In genomic region chr4:56321246-56321645, GRCh38 we compare ENCODE assay signal across 24 cellular contexts.
"Had no signal": no experiment of that assay in that cellular context is flagged by ENCODE, and none has a peak within 500 bp of the region (broad histone marks: within the 10 kb centered on the region; RNA-seq: fewer than 3 reads in every experiment).

No MANE protein-coding gene starts in this region.

- ATAC-seq: activated naive CD4-positive, alpha-beta T cell treated with anti-CD3 and anti-CD28 coated beads, Interleukin-2, amount 50 U/mL, for 72 hours; esophagus mucosa; heart left ventricle; natural killer cell; T-cell had no signal

- H3K9me3 ChIP-seq: ascending aorta, heart left ventricle, left ventricle myocardium inferior, neutrophil, ovary, prostate gland, right atrium auricular region, thoracic aorta, upper lobe of left lung had no signal

- H3K36me3 ChIP-seq: ascending aorta, heart left ventricle, left ventricle myocardium inferior, neutrophil, ovary, prostate gland, right atrium auricular region, thoracic aorta, upper lobe of left lung had no signal

- H3K9me3 Mint-ChIP-seq: activated naive CD4-positive, alpha-beta T cell treated with anti-CD3 and anti-CD28 coated beads, Interleukin-2, amount 50 U/mL, for 72 hours; dendritic cell treated with granulocyte-macrophage colony-stimulating factor and Interleukin-4, amounts not matched to agents 40 ng/mL and 50 ng/mL, for 4 days; natural killer cell; T-cell; T-helper 2 cell treated with Interferon-gamma antibody and Interleukin-4, amounts not matched to agents 5 μg/mL and 100 μg/mL, for 36 hours had no signal

- H3K36me3 Mint-ChIP-seq: activated naive CD4-positive, alpha-beta T cell treated with anti-CD3 and anti-CD28 coated beads, Interleukin-2, amount 50 U/mL, for 72 hours; natural killer cell; T-cell had no signal

- H3K4me1 ChIP-seq: ascending aorta, heart left ventricle, left ventricle myocardium inferior, prostate gland, right atrium auricular region, upper lobe of left lung had no signal

- H3K27me3 Mint-ChIP-seq: dendritic cell treated with granulocyte-macrophage colony-stimulating factor and Interleukin-4, amounts not matched to agents 40 ng/mL and 50 ng/mL, for 4 days; T-cell had no signal

- H3K27me3 ChIP-seq: ascending aorta, heart left ventricle, neutrophil, ovary, right atrium auricular region, upper lobe of left lung had no signal

- H3K4me3 ChIP-seq: ascending aorta, heart left ventricle, left ventricle myocardium inferior, ovary, prostate gland, right atrium auricular region, thoracic aorta, upper lobe of left lung had no signal

- H3K4me1 Mint-ChIP-seq: natural killer cell, T-cell had no signal

- FAIRE-seq: bronchial epithelial cell, kidney had no signal

- H3K4me3 Mint-ChIP-seq: dendritic cell treated with granulocyte-macrophage colony-stimulating factor and Interleukin-4, amounts not matched to agents 40 ng/mL and 50 ng/mL, for 4 days; natural killer cell; T-cell; T-helper 2 cell treated with Interferon-gamma antibody and Interleukin-4, amounts not matched to agents 5 μg/mL and 100 μg/mL, for 36 hours had no signal

- DNase-seq: activated T-cell treated with anti-CD3 and anti-CD28 coated beads, Interleukin-2, amount 50 U/mL, for 1 hour; cerebellar nuclear complex; effector CD8-positive, alpha-beta T cell; heart left ventricle; kidney; left ventricle myocardium inferior; midbrain; natural killer cell; ovary; stimulated activated CD4-positive, alpha-beta T cell treated with anti-CD3 and anti-CD28 coated beads, Interleukin-4, amount 100 ng/mL, for 24 hours; stimulated activated naive CD4-positive, alpha-beta T cell treated with Interleukin-2 at 50 U/mL for 16 hours; T-cell; upper lobe of left lung; WERI-Rb-1 had no signal

- H3K27ac Mint-ChIP-seq: activated naive CD4-positive, alpha-beta T cell treated with anti-CD3 and anti-CD28 coated beads, Interleukin-2, amount 50 U/mL, for 72 hours; dendritic cell treated with granulocyte-macrophage colony-stimulating factor and Interleukin-4, amounts not matched to agents 40 ng/mL and 50 ng/mL, for 4 days; natural killer cell; T-cell; T-helper 2 cell treated with Interferon-gamma antibody and Interleukin-4, amounts not matched to agents 5 μg/mL and 100 μg/mL, for 36 hours had no signal

- H3K27ac ChIP-seq: ascending aorta, heart left ventricle, left ventricle myocardium inferior, neutrophil, ovary, prostate gland, right atrium auricular region, thoracic aorta, upper lobe of left lung, WERI-Rb-1 had no signal
